ENCODE assay signal across 24 cellular contexts in the genomic region with DNA sequence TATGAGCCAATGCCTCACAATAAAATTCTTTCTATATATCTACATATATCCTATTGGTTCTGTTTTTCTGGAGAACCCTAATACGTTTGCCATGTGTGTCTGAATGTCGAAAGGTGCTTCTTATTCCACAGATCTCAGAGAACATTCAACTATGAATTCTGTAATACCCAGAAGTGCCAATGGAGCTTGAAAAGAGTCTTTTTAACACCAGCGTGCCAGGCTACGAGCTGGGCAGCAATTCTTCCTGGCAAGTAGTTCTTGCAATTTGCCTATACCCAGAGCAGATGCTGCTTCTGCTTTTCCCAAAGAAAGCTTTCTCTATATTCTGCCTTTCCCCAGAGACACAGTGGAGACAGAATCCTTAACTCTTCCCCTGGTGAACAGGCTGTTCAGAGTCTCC. TPM values are rescaled to one million over a fixed set of nuclear protein-coding genes. Genes with fewer than 3 reads are reported as not detected.
DNase-seq lines count a peak whose midpoint lies in the region; ATAC-seq and TF ChIP-seq lines count a peak whose summit lies in the region.
"Had no signal": no experiment of that assay in that cellular context is flagged by ENCODE, and none has a peak within 500 bp of the region (broad histone marks: within the 10 kb centered on the region; RNA-seq: fewer than 3 reads in every experiment).

No MANE protein-coding gene starts in this region.

- H3K27ac ChIP-seq in angular gyrus (ENCODE audit: low read depth, low read length) (peak overlapping the region; percentile 98), SK-N-SH (ENCODE audit: low read depth in 2 of 2, low read length in 1 of 2) (no peak overlapping the region)
- H3K27ac ChIP-seq: C4-2B, HL-60, KMS-11 had no signal

- no peak for TF ChIP-seq CTCF in SK-N-SH (IDR thresholded peaks at IDR 0.05)

- WGBS in SK-N-SH (ENCODE audit: low lambda C conversion rate), result 64% methylated on average over 4 of the region's 4 CpGs

- H4K20me1 ChIP-seq in SK-N-SH (ENCODE audit: insufficient read depth), result no peaks in the 10 kb centered on the region

- no peak for ATAC-seq in HG03378 (IDR thresholded peaks at IDR 0.05; ENCODE audit: unreplicated experiment)
- ATAC-seq: CD8-positive, alpha-beta T cell; PC-3; SK-N-SH treated with all-trans-retinoic acid at 6 μM for 48 hours had no signal

- H2AFZ ChIP-seq in SK-N-SH (ENCODE audit: low read depth), result no peak overlapping the region

- TF ChIP-seq RAD21 in SK-N-SH (IDR thresholded peaks at IDR 0.05; ENCODE audit: low read length), result no peak

- no peaks in the 10 kb centered on the region for H3K4me1 ChIP-seq in SK-N-SH (ENCODE audit: control insufficient read depth in 1 of 2, insufficient read depth in 2 of 2, low read depth in 1 of 2, low read length in 1 of 2)
- H3K4me1 ChIP-seq: Caco-2 had no signal

- no peaks in the 10 kb centered on the region for H3K79me2 ChIP-seq in SK-N-SH (ENCODE audit: insufficient read depth)

- H3K4me2 ChIP-seq in SK-N-SH, result no peak overlapping the region
- H3K4me2 ChIP-seq: KMS-11 had no signal

- no peaks in the 10 kb centered on the region for H3K9me3 ChIP-seq in SK-N-SH
- H3K9me3 ChIP-seq: Caco-2 had no signal

- no peak overlapping the region for H3K9ac ChIP-seq in SK-N-SH
- H3K9ac ChIP-seq: KMS-11 had no signal

- DNase-seq in hippocampal formation (lab: John Stamatoyannopoulos, UW), result peak; percentile 23 to 43
- DNase-seq in putamen (ENCODE audit: low spot score), result peak; percentile 41
- DNase-seq in SK-N-SH, result no peak
- DNase-seq in DMS 273 (lab: John Stamatoyannopoulos, UW; ENCODE audit: unreplicated experiment), result no peak
- no peak for DNase-seq in iPS-NIHi11 (ENCODE audit: low spot score)
- DNase-seq: Caco-2; CD8-positive, alpha-beta T cell; DMS 273 treated with DMSO at 0.1 percent for 48 hours; EL; GDM1; GOT3; HCEC 1CT; MM.1S; NCI-H1048; NCI-H1694; NCI-H2029 treated with DMSO at 0.1 percent for 48 hours; PC-3 had no signal

- no peaks in the 10 kb centered on the region for H3K36me3 ChIP-seq in SK-N-SH (replicated peaks in 1 of 2; ENCODE audit: control insufficient read depth in 1 of 2, insufficient read depth in 2 of 2, low read length in 1 of 2)

- no peaks in the 10 kb centered on the region for H3K9me2 ChIP-seq in SK-N-SH

- H3F3A ChIP-seq in SK-N-SH (replicated peaks; ENCODE audit: insufficient read depth), result no peaks in the 10 kb centered on the region

- POLR2A ChIA-PET in SK-N-SH (lab: Yijun Ruan, JAX), result no interaction called here

- TF ChIP-seq EP300 in SK-N-SH (IDR thresholded peaks at IDR 0.05; ENCODE audit: borderline replicate concordance in 1 of 2, low read depth in 1 of 2, low read length in 1 of 2), result no peak

- CTCF ChIA-PET in SK-N-SH (lab: Yijun Ruan, JAX), result interaction anchor here (1.1 to 2.5 kb wide), 5 partner anchors 11 to 336 kb away, joined by 3 to 13 read pairs (median 3); a partner anchor contains a TSS

- no peaks in the 10 kb centered on the region; the same call in 1 of the 2 replicates for H3K27me3 ChIP-seq in SK-N-SH (ENCODE audit: insufficient read depth)

- H3K4me3 ChIP-seq in SK-N-SH (ENCODE audit: low read depth in 2 of 2, low read length in 1 of 2), result no peak overlapping the region
- H3K4me3 ChIP-seq: GM12878 had no signal

TF ChIP-seq in SK-N-SH, 30 proteins besides CTCF, POLR2A, EP300 and RAD21:
- TF ChIP-seq FOXJ3 (CRISPR knock-in tag; IDR thresholded peaks at IDR 0.05), result no peak
- TF ChIP-seq EZH2phosphoT487 (IDR thresholded peaks at IDR 0.05; ENCODE audit: borderline replicate concordance, low read depth), result no peak
- TF ChIP-seq, protein P1, sequence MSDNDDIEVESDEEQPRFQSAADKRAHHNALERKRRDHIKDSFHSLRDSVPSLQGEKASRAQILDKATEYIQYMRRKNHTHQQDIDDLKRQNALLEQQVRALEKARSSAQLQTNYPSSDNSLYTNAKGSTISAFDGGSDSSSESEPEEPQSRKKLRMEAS (IDR thresholded peaks at IDR 0.05; ENCODE audit: low read depth), result no peak
- TF ChIP-seq, protein P2, sequence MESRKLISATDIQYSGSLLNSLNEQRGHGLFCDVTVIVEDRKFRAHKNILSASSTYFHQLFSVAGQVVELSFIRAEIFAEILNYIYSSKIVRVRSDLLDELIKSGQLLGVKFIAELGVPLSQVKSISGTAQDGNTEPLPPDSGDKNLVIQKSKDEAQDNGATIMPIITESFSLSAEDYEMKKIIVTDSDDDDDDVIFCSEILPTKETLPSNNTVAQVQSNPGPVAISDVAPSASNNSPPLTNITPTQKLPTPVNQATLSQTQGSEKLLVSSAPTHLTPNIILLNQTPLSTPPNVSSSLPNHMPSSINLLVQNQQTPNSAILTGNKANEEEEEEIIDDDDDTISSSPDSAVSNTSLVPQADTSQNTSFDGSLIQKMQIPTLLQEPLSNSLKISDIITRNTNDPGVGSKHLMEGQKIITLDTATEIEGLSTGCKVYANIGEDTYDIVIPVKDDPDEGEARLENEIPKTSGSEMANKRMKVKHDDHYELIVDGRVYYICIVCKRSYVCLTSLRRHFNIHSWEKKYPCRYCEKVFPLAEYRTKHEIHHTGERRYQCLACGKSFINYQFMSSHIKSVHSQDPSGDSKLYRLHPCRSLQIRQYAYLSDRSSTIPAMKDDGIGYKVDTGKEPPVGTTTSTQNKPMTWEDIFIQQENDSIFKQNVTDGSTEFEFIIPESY (IDR thresholded peaks at IDR 0.05; ENCODE audit: borderline replicate concordance, low read depth), result no peak
- TF ChIP-seq GABPA (IDR thresholded peaks at IDR 0.05; ENCODE audit: low read depth), result no peak
- TF ChIP-seq ELF1 (IDR thresholded peaks at IDR 0.05), result no peak
- TF ChIP-seq GATA2 (CRISPR knock-in tag; IDR thresholded peaks at IDR 0.05), result no peak
- TF ChIP-seq POLR2AphosphoS5 (IDR thresholded peaks at IDR 0.05; ENCODE audit: low read depth, low read length), result no peak
- TF ChIP-seq TCF12 (IDR thresholded peaks at IDR 0.05), result no peak
- no peak for TF ChIP-seq NRF1 (IDR thresholded peaks at IDR 0.05; ENCODE audit: low read depth, low read length)
- TF ChIP-seq, protein P3, sequence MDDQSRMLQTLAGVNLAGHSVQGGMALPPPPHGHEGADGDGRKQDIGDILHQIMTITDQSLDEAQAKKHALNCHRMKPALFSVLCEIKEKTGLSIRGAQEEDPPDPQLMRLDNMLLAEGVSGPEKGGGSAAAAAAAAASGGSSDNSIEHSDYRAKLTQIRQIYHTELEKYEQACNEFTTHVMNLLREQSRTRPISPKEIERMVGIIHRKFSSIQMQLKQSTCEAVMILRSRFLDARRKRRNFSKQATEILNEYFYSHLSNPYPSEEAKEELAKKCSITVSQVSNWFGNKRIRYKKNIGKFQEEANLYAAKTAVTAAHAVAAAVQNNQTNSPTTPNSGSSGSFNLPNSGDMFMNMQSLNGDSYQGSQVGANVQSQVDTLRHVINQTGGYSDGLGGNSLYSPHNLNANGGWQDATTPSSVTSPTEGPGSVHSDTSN (IDR thresholded peaks at IDR 0.05), result no peak
- TF ChIP-seq SIN3A (IDR thresholded peaks at IDR 0.05; ENCODE audit: borderline replicate concordance, low read depth, low read length), result no peak
- no peak for TF ChIP-seq TAF1 (IDR thresholded peaks at IDR 0.05; ENCODE audit: borderline replicate concordance, low read depth, low read length)
- no peak for TF ChIP-seq TEAD4 (IDR thresholded peaks at IDR 0.05; ENCODE audit: borderline replicate concordance, insufficient read depth)
TF ChIP-seq in SK-N-SH: peak in this region for 0.

RNA-seq across cellular contexts. Expression of a gene that starts 16.9 kb away (rescaled TPM):
- polyA plus RNA-seq in SK-N-SH (2012; rRNA removed), result 19.6 and 27.3 TPM in 2 replicates
- polyA plus RNA-seq in SK-N-SH (2012; cell fraction: cytosol; rRNA removed), result 25.9 and 27.4 TPM in 2 replicates
- 25.4 and 27.2 TPM in 2 replicates for polyA plus RNA-seq in SK-N-SH (2012; cell fraction: nucleus; rRNA removed)

RNA-seq across cellular contexts. Expression of a gene that starts 28.9 kb away (rescaled TPM):
- polyA plus RNA-seq in SK-N-SH (2012; rRNA removed), result 4.5 and 5.1 TPM in 2 replicates
- 4.5 and 4.9 TPM in 2 replicates for polyA plus RNA-seq in SK-N-SH (2012; cell fraction: cytosol; rRNA removed)
- polyA plus RNA-seq in SK-N-SH (2012; cell fraction: nucleus; rRNA removed), result 14.0 and 15.9 TPM in 2 replicates

RNA-seq across cellular contexts. Expression of a gene that starts 51.4 kb away (rescaled TPM):
- polyA plus RNA-seq in SK-N-SH (2012; rRNA removed), result 17.3 and 17.5 TPM in 2 replicates
- polyA plus RNA-seq in SK-N-SH (2012; cell fraction: cytosol; rRNA removed), result 8.0 and 12.6 TPM in 2 replicates
- polyA plus RNA-seq in SK-N-SH (2012; cell fraction: nucleus; rRNA removed), result 39.5 and 52.3 TPM in 2 replicates

Comparison
In these comparisons a context has a peak if more than half of its experiments do, and no peak if none do; other contexts are left out.
1. DNase-seq: peak in hippocampal formation (2 of 2) and putamen (single experiment); none in SK-N-SH (single experiment), DMS 273 (single experiment) and iPS-NIHi11 (single experiment).